In genomic region chr6:117534974-117535373, GRCh38 we compare ENCODE assay signal across 12 cellular contexts.
"Had no signal": no experiment of that assay in that cellular context is flagged by ENCODE, and none has a peak within 500 bp of the region (broad histone marks: within the 10 kb centered on the region; RNA-seq: fewer than 3 reads in every experiment).

No MANE protein-coding gene starts in this region.

- H3K27ac ChIP-seq: brain microvascular endothelial cell had no signal

- ATAC-seq: stimulated activated naive B cell treated with anti-CD40 and anti-IgM and Interleukin-4, amounts not matched to agents 10 μg/mL and 1 μg/mL and 100 μg/mL, for 72 hours had no signal

- DNase-seq: activated CD4-positive, alpha-beta T cell treated with anti-CD3 and anti-CD28 coated beads, Interleukin-2, amount 10 ng/mL, durations not matched to agents 7 days and 5 days; activated CD4-positive, CD25-positive, alpha-beta regulatory T cell; activated effector memory CD4-positive, alpha-beta T cell treated with Interleukin-2 at 50 U/mL for 16 hours; brain microvascular endothelial cell; foreskin melanocyte; kidney; mammary epithelial cell; stimulated activated CD4-positive, alpha-beta T cell treated with anti-CD3 and anti-CD28 coated beads, Interleukin-2, amount 100 ng/mL, for 24 hours; stimulated activated naive B cell treated with anti-CD40 and anti-IgM and Interleukin-4, amounts not matched to agents 10 μg/mL and 1 μg/mL and 100 μg/mL, for 72 hours; trophoblast cell had no signal

- H3K36me3 Mint-ChIP-seq: stimulated activated naive B cell treated with anti-CD40 and anti-IgM and Interleukin-4, amounts not matched to agents 10 μg/mL and 1 μg/mL and 100 μg/mL, for 72 hours had no signal

- H3K27me3 ChIP-seq: brain microvascular endothelial cell had no signal

- H3K9me3 Mint-ChIP-seq: activated CD4-positive, alpha-beta T cell treated with anti-CD3 and anti-CD28 coated beads, Interleukin-2, amount 10 ng/mL, durations not matched to agents 7 days and 5 days; activated naive CD4-positive, alpha-beta T cell treated with anti-CD3 and anti-CD28 coated beads, Interleukin-2, amount 50 U/mL, for 24 hours; nephron; stimulated activated naive B cell treated with anti-CD40 and anti-IgM and Interleukin-4, amounts not matched to agents 10 μg/mL and 1 μg/mL and 100 μg/mL, for 72 hours had no signal

- H3K27ac Mint-ChIP-seq: activated CD4-positive, alpha-beta T cell treated with anti-CD3 and anti-CD28 coated beads, Interleukin-2, amount 10 ng/mL, durations not matched to agents 7 days and 5 days; activated naive CD4-positive, alpha-beta T cell treated with anti-CD3 and anti-CD28 coated beads, Interleukin-2, amount 50 U/mL, for 24 hours; nephron; stimulated activated naive B cell treated with anti-CD40 and anti-IgM and Interleukin-4, amounts not matched to agents 10 μg/mL and 1 μg/mL and 100 μg/mL, for 72 hours had no signal

- H3K4me3 Mint-ChIP-seq: activated CD4-positive, alpha-beta T cell treated with anti-CD3 and anti-CD28 coated beads, Interleukin-2, amount 10 ng/mL, durations not matched to agents 7 days and 5 days; activated naive CD4-positive, alpha-beta T cell treated with anti-CD3 and anti-CD28 coated beads, Interleukin-2, amount 50 U/mL, for 24 hours; nephron; stimulated activated naive B cell treated with anti-CD40 and anti-IgM and Interleukin-4, amounts not matched to agents 10 μg/mL and 1 μg/mL and 100 μg/mL, for 72 hours had no signal

- H3K4me1 Mint-ChIP-seq: activated naive CD4-positive, alpha-beta T cell treated with anti-CD3 and anti-CD28 coated beads, Interleukin-2, amount 50 U/mL, for 24 hours; nephron; stimulated activated naive B cell treated with anti-CD40 and anti-IgM and Interleukin-4, amounts not matched to agents 10 μg/mL and 1 μg/mL and 100 μg/mL, for 72 hours had no signal
